ENCODE assay signal across 21 cellular contexts in the genomic region with DNA sequence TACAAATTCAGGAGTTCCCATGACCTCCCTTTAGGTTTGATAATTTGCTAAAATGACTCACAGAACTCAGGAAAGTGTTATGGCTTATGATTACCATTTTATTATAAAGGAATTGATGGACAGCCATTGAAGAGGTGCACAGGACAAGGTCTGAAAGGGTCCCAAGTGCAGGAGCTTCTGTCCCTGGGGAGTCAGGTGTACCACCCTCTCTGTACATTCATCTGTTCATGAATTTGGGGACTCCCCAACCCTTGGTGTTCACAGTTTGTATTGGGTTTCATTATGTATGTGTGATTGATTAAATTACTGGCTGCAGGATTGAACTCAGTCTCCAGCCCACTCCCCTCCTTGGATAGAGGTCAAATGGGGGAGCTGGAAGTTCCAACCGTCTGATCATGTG.
DNase-seq lines count a peak whose midpoint lies in the region; ATAC-seq lines count a peak whose summit lies in the region.
"Had no signal": no experiment of that assay in that cellular context is flagged by ENCODE, and none has a peak within 500 bp of the region (broad histone marks: within the 10 kb centered on the region; RNA-seq: fewer than 3 reads in every experiment).

No MANE protein-coding gene starts in this region.

- peaks cover 94% of the 10 kb centered on the region for H3K36me3 Mint-ChIP-seq in activated T-cell treated with anti-CD3 and anti-CD28 coated beads, Interleukin-2, amount 50 U/mL, for 24 hours (ENCODE audit: low read depth)
- H3K36me3 Mint-ChIP-seq in activated naive CD8-positive, alpha-beta T cell treated with anti-CD3 and anti-CD28 coated beads, Interleukin-2, amount 50 U/mL, for 24 hours (ENCODE audit: low read depth): peaks cover 80% of the 10 kb centered on the region
- H3K36me3 Mint-ChIP-seq in stimulated activated naive B cell treated with anti-CD40 and anti-IgM and Interleukin-4, amounts not matched to agents 10 μg/mL and 1 μg/mL and 100 μg/mL, for 72 hours: peaks cover 56 to 68% of the 10 kb centered on the region in 2 donors

- H3K27me3 Mint-ChIP-seq in activated T-cell treated with anti-CD3 and anti-CD28 coated beads, Interleukin-2, amount 50 U/mL, for 24 hours: no peaks in the 10 kb centered on the region
- H3K27me3 Mint-ChIP-seq in activated naive CD8-positive, alpha-beta T cell treated with anti-CD3 and anti-CD28 coated beads, Interleukin-2, amount 50 U/mL, for 24 hours: no peaks in the 10 kb centered on the region
- H3K27me3 Mint-ChIP-seq in stimulated activated naive B cell treated with anti-CD40 and anti-IgM and Interleukin-4, amounts not matched to agents 10 μg/mL and 1 μg/mL and 100 μg/mL, for 72 hours: no peaks in the 10 kb centered on the region
- H3K27me3 Mint-ChIP-seq: brain, naive B cell had no signal

- ATAC-seq in HG02610 (IDR thresholded peaks at IDR 0.05; ENCODE audit: unreplicated experiment): peak; percentile 49
- peak; percentile 53 for ATAC-seq in activated naive CD8-positive, alpha-beta T cell treated with anti-CD3 and anti-CD28 coated beads, Interleukin-2, amount 50 U/mL, for 24 hours
- ATAC-seq in stimulated activated naive B cell treated with anti-CD40 and anti-IgM and Interleukin-4, amounts not matched to agents 10 μg/mL and 1 μg/mL and 100 μg/mL, for 72 hours (replicated peaks): peak; percentile 80 to 84
- no peak for ATAC-seq in GM18870 (IDR thresholded peaks at IDR 0.05; ENCODE audit: unreplicated experiment)
- ATAC-seq: K562, Right ventricle myocardium inferior had no signal

- peaks cover 4% of the 10 kb centered on the region for H3K9me3 Mint-ChIP-seq in activated T-cell treated with anti-CD3 and anti-CD28 coated beads, Interleukin-2, amount 50 U/mL, for 24 hours
- peaks cover 5% of the 10 kb centered on the region for H3K9me3 Mint-ChIP-seq in activated naive CD8-positive, alpha-beta T cell treated with anti-CD3 and anti-CD28 coated beads, Interleukin-2, amount 50 U/mL, for 24 hours
- H3K9me3 Mint-ChIP-seq in stimulated activated naive B cell treated with anti-CD40 and anti-IgM and Interleukin-4, amounts not matched to agents 10 μg/mL and 1 μg/mL and 100 μg/mL, for 72 hours: peaks cover 4 to 8% of the 10 kb centered on the region in 2 donors

- DNase-seq in activated T-cell treated with anti-CD3 and anti-CD28 coated beads, Interleukin-2, amount 50 U/mL, for 24 hours: no peak
- DNase-seq in activated T-cell treated with anti-CD3 and anti-CD28 coated beads, Interleukin-2, amount 50 U/mL, for 1 hour: no peak
- no peak for DNase-seq in activated naive CD8-positive, alpha-beta T cell treated with anti-CD3 and anti-CD28 coated beads, Interleukin-2, amount 50 U/mL, for 24 hours
- no peak for DNase-seq in stimulated activated naive B cell treated with anti-CD40 and anti-IgM and Interleukin-4, amounts not matched to agents 10 μg/mL and 1 μg/mL and 100 μg/mL, for 72 hours
- DNase-seq in GM19238 (ENCODE audit: insufficient read length, low spot score) (no peak), NCI-H2171 (lab: John Stamatoyannopoulos, UW) (no peak)
- DNase-seq: activated CD4-positive, alpha-beta T cell treated with anti-CD3 and anti-CD28 coated beads, Interleukin-2, amount 50 U/mL, for 48 hours; BE2C; Caco-2; naive B cell; NCI-H1105; NCI-H187 treated with DMSO at 0.1 percent for 48 hours; NCI-H524 treated with DMSO at 0.1 percent for 48 hours; PC-9; T-helper 9 cell had no signal

- H3K4me1 Mint-ChIP-seq in activated T-cell treated with anti-CD3 and anti-CD28 coated beads, Interleukin-2, amount 50 U/mL, for 24 hours (ENCODE audit: low read depth): peaks cover 76% of the 10 kb centered on the region
- peaks cover 54% of the 10 kb centered on the region for H3K4me1 Mint-ChIP-seq in activated naive CD8-positive, alpha-beta T cell treated with anti-CD3 and anti-CD28 coated beads, Interleukin-2, amount 50 U/mL, for 24 hours
- H3K4me1 Mint-ChIP-seq in stimulated activated naive B cell treated with anti-CD40 and anti-IgM and Interleukin-4, amounts not matched to agents 10 μg/mL and 1 μg/mL and 100 μg/mL, for 72 hours: peaks cover 30 to 39% of the 10 kb centered on the region in 2 donors
- H3K4me1 Mint-ChIP-seq: brain, mesothelial cell of epicardium had no signal

- H3K4me3 Mint-ChIP-seq in activated T-cell treated with anti-CD3 and anti-CD28 coated beads, Interleukin-2, amount 50 U/mL, for 24 hours: no peak overlapping the region
- H3K4me3 Mint-ChIP-seq in activated naive CD8-positive, alpha-beta T cell treated with anti-CD3 and anti-CD28 coated beads, Interleukin-2, amount 50 U/mL, for 24 hours: no peak overlapping the region
- no peak overlapping the region for H3K4me3 Mint-ChIP-seq in stimulated activated naive B cell treated with anti-CD40 and anti-IgM and Interleukin-4, amounts not matched to agents 10 μg/mL and 1 μg/mL and 100 μg/mL, for 72 hours
- H3K4me3 Mint-ChIP-seq: brain, mesothelial cell of epicardium had no signal

- peak overlapping the region; percentile 93 for H3K27ac Mint-ChIP-seq in activated T-cell treated with anti-CD3 and anti-CD28 coated beads, Interleukin-2, amount 50 U/mL, for 24 hours
- peak overlapping the region; percentile 72 for H3K27ac Mint-ChIP-seq in activated naive CD8-positive, alpha-beta T cell treated with anti-CD3 and anti-CD28 coated beads, Interleukin-2, amount 50 U/mL, for 24 hours
- H3K27ac Mint-ChIP-seq in stimulated activated naive B cell treated with anti-CD40 and anti-IgM and Interleukin-4, amounts not matched to agents 10 μg/mL and 1 μg/mL and 100 μg/mL, for 72 hours: peak overlapping the region; percentile 47
- H3K27ac Mint-ChIP-seq: brain, mesothelial cell of epicardium had no signal
